In the genomic region with DNA sequence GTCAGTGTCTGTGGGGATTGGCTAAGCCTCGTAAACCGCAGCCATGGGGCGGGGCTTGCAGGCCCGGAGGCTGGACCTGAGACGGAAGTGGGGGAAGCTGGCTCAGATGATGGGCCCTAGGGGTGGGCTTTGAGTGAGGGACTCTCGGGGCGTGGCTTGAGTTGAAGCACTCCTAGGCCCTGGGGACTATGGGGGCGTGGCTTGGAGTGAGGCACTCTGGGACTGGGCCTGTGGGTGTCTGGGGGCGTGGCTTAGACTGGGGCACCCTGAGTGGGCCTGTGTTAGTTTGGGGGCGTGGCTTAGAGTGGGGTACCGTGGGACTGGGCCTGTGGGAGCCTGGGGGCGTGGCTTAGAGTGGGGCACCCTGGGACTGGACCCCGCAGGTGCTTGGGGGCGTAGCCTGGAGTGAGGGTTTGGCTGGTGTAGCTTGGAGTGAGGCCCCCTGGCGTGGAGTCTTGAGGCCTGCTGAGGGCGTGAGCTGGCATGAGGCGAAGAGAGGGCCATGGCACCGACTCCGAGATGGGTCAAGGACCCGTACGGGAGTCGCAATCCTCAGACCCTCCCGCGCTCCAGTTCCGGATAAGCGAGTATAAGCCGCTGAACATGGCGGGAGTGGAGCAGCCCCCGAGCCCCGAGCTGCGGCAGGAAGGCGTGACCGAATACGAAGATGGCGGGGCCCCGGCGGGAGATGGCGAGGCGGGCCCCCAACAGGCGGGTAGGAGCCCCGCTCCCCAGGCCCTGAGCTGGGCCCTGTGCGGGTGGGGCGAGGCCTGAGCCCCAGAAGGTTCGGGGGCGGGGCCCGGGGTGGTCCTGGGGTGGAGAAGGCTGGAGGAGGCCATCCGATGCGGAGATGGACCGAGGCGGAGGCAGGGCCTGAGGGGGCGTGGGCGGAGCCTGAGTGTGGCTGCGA, we compare ENCODE assay signal across 8 cellular contexts. TPM values are rescaled to one million over a fixed set of nuclear protein-coding genes. Genes with fewer than 3 reads are reported as not detected.
DNase-seq lines count a peak whose midpoint lies in the region; ATAC-seq and TF ChIP-seq lines count a peak whose summit lies in the region.

No MANE protein-coding gene starts in this region.

- ATAC-seq in GM19025 (IDR thresholded peaks at IDR 0.05; ENCODE audit: low read depth, unreplicated experiment), result peak; percentile 79
- peak; percentile 88 for ATAC-seq in HG03280 (IDR thresholded peaks at IDR 0.05; ENCODE audit: unreplicated experiment)

- WGBS in liver, result 49% methylated on average over 53 of the region's 53 CpGs

- TF ChIP-seq RAD21 in liver (IDR thresholded peaks at IDR 0.05), result peak; percentile 17 to 43

- TF ChIP-seq CTCF in AG09319 (IDR thresholded peaks at IDR 0.05; ENCODE audit: low read depth, low read length) (peak; percentile 31), liver (IDR thresholded peaks at IDR 0.05; ENCODE audit: low read depth, low read length, missing input control) (peak; percentile 30)

- peak overlapping the region; percentile 56 to 85 (median 59) for H3K4me3 ChIP-seq in liver (ENCODE audit: low read depth in 1 of 3, low read length in 3 of 3)

- no peak overlapping the region for H3K27ac ChIP-seq in liver (ENCODE audit: low read depth in 1 of 2, low read length in 2 of 2)

- H3K9me3 ChIP-seq in liver (ENCODE audit: control insufficient read depth in 4 of 4, low read length in 3 of 4), result no peaks in the 10 kb centered on the region

- H3K4me1 ChIP-seq in liver (ENCODE audit: control insufficient read depth in 4 of 4, insufficient read depth in 4 of 4, low read length in 3 of 4), result peaks cover 0 to 15% (median 8%) of the 10 kb centered on the region in 4 donors

- H3K36me3 ChIP-seq in liver (ENCODE audit: control insufficient read depth in 4 of 4, insufficient read depth in 3 of 4, low read depth in 1 of 4, low read length in 3 of 4), result no peaks in the 10 kb centered on the region

- no peaks in the 10 kb centered on the region for H3K27me3 ChIP-seq in liver (ENCODE audit: control insufficient read depth in 4 of 4, insufficient read depth in 4 of 4, low read length in 3 of 4)

- no peak overlapping the region for H3K9ac ChIP-seq in liver (ENCODE audit: low read depth in 1 of 2, low read length in 2 of 2)

- DNase-seq in AG09319 (ENCODE audit: extremely low read depth, low read depth), result peak; percentile 98
- peak; percentile 99 for DNase-seq in NCI-H510A treated with DMSO at 0.1 percent for 48 hours (lab: John Stamatoyannopoulos, UW)
- DNase-seq in activated CD4-positive, alpha-beta T cell treated with anti-CD3 and anti-CD28 coated beads, Interleukin-2, amount 50 U/mL, for 24 hours (ENCODE audit: low read depth in 1 of 2, low spot score in 1 of 2), result peak; percentile 68 to 85
- peak; percentile 98 for DNase-seq in dermis blood vessel endothelial cell
- peak; percentile 75 to 82 for DNase-seq in stimulated activated CD4-positive, alpha-beta T cell treated with anti-CD3 and anti-CD28 coated beads, Interleukin-2, amount 100 ng/mL, for 48 hours

TF ChIP-seq in liver, 16 proteins besides CTCF, POLR2A, EP300 and RAD21:
- TF ChIP-seq MAX (IDR thresholded peaks at IDR 0.05), result peak; percentile 52
- TF ChIP-seq NR2F2 (IDR thresholded peaks at IDR 0.05), result no peak
- TF ChIP-seq HNF4A (conservative IDR thresholded peaks at IDR 0.05), result peak in 1 of 2 donors; percentile 15
- no peak for TF ChIP-seq EGR1 (IDR thresholded peaks at IDR 0.05; ENCODE audit: low read depth in 2 of 2)
- peak; percentile 45 to 77 for TF ChIP-seq GABPA (IDR thresholded peaks at IDR 0.05 in 1 of 2, conservative IDR thresholded peaks at IDR 0.05 in 1 of 2)
- TF ChIP-seq FOXA2 (IDR thresholded peaks at IDR 0.05), result peak; percentile 18
- TF ChIP-seq SP1 (IDR thresholded peaks at IDR 0.05), result peak; percentile 90
- no peak for TF ChIP-seq TAF1 (conservative IDR thresholded peaks at IDR 0.05)
- TF ChIP-seq ZBTB33 (IDR thresholded peaks at IDR 0.05), result no peak
- peak; percentile 42 to 48 for TF ChIP-seq RXRA (IDR thresholded peaks at IDR 0.05)
- TF ChIP-seq, protein P1, sequence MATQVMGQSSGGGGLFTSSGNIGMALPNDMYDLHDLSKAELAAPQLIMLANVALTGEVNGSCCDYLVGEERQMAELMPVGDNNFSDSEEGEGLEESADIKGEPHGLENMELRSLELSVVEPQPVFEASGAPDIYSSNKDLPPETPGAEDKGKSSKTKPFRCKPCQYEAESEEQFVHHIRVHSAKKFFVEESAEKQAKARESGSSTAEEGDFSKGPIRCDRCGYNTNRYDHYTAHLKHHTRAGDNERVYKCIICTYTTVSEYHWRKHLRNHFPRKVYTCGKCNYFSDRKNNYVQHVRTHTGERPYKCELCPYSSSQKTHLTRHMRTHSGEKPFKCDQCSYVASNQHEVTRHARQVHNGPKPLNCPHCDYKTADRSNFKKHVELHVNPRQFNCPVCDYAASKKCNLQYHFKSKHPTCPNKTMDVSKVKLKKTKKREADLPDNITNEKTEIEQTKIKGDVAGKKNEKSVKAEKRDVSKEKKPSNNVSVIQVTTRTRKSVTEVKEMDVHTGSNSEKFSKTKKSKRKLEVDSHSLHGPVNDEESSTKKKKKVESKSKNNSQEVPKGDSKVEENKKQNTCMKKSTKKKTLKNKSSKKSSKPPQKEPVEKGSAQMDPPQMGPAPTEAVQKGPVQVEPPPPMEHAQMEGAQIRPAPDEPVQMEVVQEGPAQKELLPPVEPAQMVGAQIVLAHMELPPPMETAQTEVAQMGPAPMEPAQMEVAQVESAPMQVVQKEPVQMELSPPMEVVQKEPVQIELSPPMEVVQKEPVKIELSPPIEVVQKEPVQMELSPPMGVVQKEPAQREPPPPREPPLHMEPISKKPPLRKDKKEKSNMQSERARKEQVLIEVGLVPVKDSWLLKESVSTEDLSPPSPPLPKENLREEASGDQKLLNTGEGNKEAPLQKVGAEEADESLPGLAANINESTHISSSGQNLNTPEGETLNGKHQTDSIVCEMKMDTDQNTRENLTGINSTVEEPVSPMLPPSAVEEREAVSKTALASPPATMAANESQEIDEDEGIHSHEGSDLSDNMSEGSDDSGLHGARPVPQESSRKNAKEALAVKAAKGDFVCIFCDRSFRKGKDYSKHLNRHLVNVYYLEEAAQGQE (IDR thresholded peaks at IDR 0.05), result peak; percentile 77
- no peak for TF ChIP-seq JUND (IDR thresholded peaks at IDR 0.05)
- TF ChIP-seq, protein P2, sequence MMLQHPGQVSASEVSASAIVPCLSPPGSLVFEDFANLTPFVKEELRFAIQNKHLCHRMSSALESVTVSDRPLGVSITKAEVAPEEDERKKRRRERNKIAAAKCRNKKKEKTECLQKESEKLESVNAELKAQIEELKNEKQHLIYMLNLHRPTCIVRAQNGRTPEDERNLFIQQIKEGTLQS (IDR thresholded peaks at IDR 0.05), result no peak
- peak; percentile 8 for TF ChIP-seq FOXA1 (IDR thresholded peaks at IDR 0.05)
- peak; percentile 18 for TF ChIP-seq HNF4G (IDR thresholded peaks at IDR 0.05)
- peak; percentile 43 for TF ChIP-seq YY1 (IDR thresholded peaks at IDR 0.05)

RNA-seq across cellular contexts. Expression of gene L3MBTL1, which starts 6.8 kb away (rescaled TPM):
- 2.4 and 8.2 TPM in 2 replicates for total RNA-seq in dermis blood vessel endothelial cell
- 1 to 10 TPM; 2.6 to 5.6 TPM for total RNA-seq in liver
- polyA plus RNA-seq in liver, result 1 to 10 TPM in 1 of 2 donors, under 1 TPM in 1; 0.45 to 1.4 TPM

RNA-seq across cellular contexts. Expression of gene SGK2, which starts 44.5 kb away (rescaled TPM):
- total RNA-seq in dermis blood vessel endothelial cell (0.23 and 0.34 TPM in 2 replicates), liver (100 to 1,000 TPM in 1 of 2 donors, 10 to 100 TPM in 1; 33.8 to 253 TPM)
- 10 to 100 TPM; 22.9 to 86.8 TPM for polyA plus RNA-seq in liver

RNA-seq across cellular contexts. Expression of gene SRSF6, which starts 56.6 kb away (rescaled TPM):
- total RNA-seq in dermis blood vessel endothelial cell (32.0 and 52.5 TPM in 2 replicates), liver (10 to 100 TPM; 33.8 to 40.9 TPM)
- polyA plus RNA-seq in liver, result 10 to 100 TPM; 41.3 to 47.5 TPM

Comparison
In these comparisons a context has a peak if more than half of its experiments do, and no peak if none do; other contexts are left out.
1. RNA of gene SGK2, which starts 44.5 kb away (total RNA-seq): 33.8 to 253 TPM in liver; 0.23 to 0.34 TPM in dermis blood vessel endothelial cell; every median in the first group is over 10 times any median in the second.
2. Peak in every context shown above with its lines, with median percentiles within 50 percentile points of each other: DNase-seq.